In genomic region chrX:121579016-121579760, GRCh38 we compare ENCODE assay signal across 8 cellular contexts.
DNase-seq lines count a peak whose midpoint lies in the region; ATAC-seq and TF ChIP-seq lines count a peak whose summit lies in the region.

No MANE protein-coding gene starts in this region.

- no peaks in the 10 kb centered on the region for H3K79me2 ChIP-seq in OCI-LY7 (ENCODE audit: insufficient read depth, low read depth, low read length)

- TF ChIP-seq CTCF in HEK293 (tag by site-specific recombination; IDR thresholded peaks at IDR 0.05) (no peak), OCI-LY7 (conservative IDR thresholded peaks at IDR 0.05; ENCODE audit: low read length) (peak; percentile 75), upper lobe of left lung (IDR thresholded peaks at IDR 0.05) (peak in 3 of 6 experiments; percentile 17 to 31 (median 28))

- TF ChIP-seq POLR2A in upper lobe of left lung (IDR thresholded peaks at IDR 0.05): no peak

- CTCF ChIA-PET in activated CD4-positive, alpha-beta memory T cell treated with anti-CD3 and anti-CD28 coated beads for 36 hours (lab: Charles Lee): no interaction called here
- CTCF ChIA-PET in activated CD4-positive, alpha-beta memory T cell treated with anti-CD3 and anti-CD28 coated beads, Interleukin-2, amount 10 ng/mL, durations not matched to agents 7 days and 5 days (lab: Charles Lee): no interaction called here
- CTCF ChIA-PET in HEK293 (lab: Yijun Ruan, JAX) (interaction anchor here (0.5 to 1.1 kb wide), 5 partner anchors 16 to 789 kb away, joined by 3 to 4 read pairs (median 3); no protein-coding TSS in a partner anchor), OCI-LY7 (lab: Charles Lee; ENCODE audit: unreplicated experiment) (no interaction called here)

- peaks cover 8% of the 10 kb centered on the region for H3K4me1 Mint-ChIP-seq in activated CD4-positive, alpha-beta memory T cell treated with anti-CD3 and anti-CD28 coated beads for 36 hours (ENCODE audit: low read depth)
- no peaks in the 10 kb centered on the region for H3K4me1 Mint-ChIP-seq in activated CD4-positive, alpha-beta memory T cell treated with anti-CD3 and anti-CD28 coated beads, Interleukin-2, amount 10 ng/mL, durations not matched to agents 7 days and 5 days
- peaks cover 2% of the 10 kb centered on the region for H3K4me1 Mint-ChIP-seq in activated T-helper 2 cell treated with anti-CD3 and anti-CD28 coated beads, Interferon-gamma antibody, Interleukin-2, Interleukin-4, amounts not matched to agents 10 μg/mL and 5 μg/mL and 100 μg/mL, durations not matched to agents 14 hours and 24 hours and 36 hours (ENCODE audit: low read depth)

- no peaks in the 10 kb centered on the region for H3K9me3 ChIP-seq in HEK293 (ENCODE audit: control insufficient read depth, insufficient read depth, low read depth, low read length)
- no peaks in the 10 kb centered on the region for H3K9me3 ChIP-seq in OCI-LY7 (ENCODE audit: low read length)
- no peaks in the 10 kb centered on the region for H3K9me3 ChIP-seq in upper lobe of left lung

- intact Hi-C loops in activated CD4-positive, alpha-beta memory T cell treated with anti-CD3 and anti-CD28 coated beads for 36 hours (cut with micrococcal nuclease): loop anchor here (1.0 kb wide), 2 partner anchors 271 to 789 kb away; no protein-coding TSS in a partner anchor
- intact Hi-C loops in OCI-LY7 (cut with micrococcal nuclease; ENCODE audit: unreplicated experiment): loop anchor here (5.0 kb wide), 1 partner anchor 257 kb away; no protein-coding TSS in a partner anchor
- intact Hi-C loops in activated T-helper 2 cell treated with anti-CD3 and anti-CD28 coated beads, Interferon-gamma antibody, Interleukin-2, Interleukin-4, amounts not matched to agents 10 μg/mL and 5 μg/mL and 100 μg/mL, durations not matched to agents 14 hours and 24 hours and 36 hours (cut with micrococcal nuclease): loop anchor here (5.0 kb wide), 2 partner anchors 272 to 322 kb away; no protein-coding TSS in a partner anchor

- no TSS peak for BruUV-seq in OCI-LY7 (replicated peaks; lab: Mats Ljungman, UMichigan)

- POLR2A ChIA-PET in activated CD4-positive, alpha-beta memory T cell treated with anti-CD3 and anti-CD28 coated beads for 36 hours (lab: Charles Lee): no interaction called here
- POLR2A ChIA-PET in activated CD4-positive, alpha-beta memory T cell treated with anti-CD3 and anti-CD28 coated beads, Interleukin-2, amount 10 ng/mL, durations not matched to agents 7 days and 5 days (lab: Charles Lee): no interaction called here
- POLR2A ChIA-PET in HEK293 (lab: Yijun Ruan, JAX) (no interaction called here), OCI-LY7 (lab: Charles Lee) (no interaction called here)

- ATAC-seq in HG03439 (IDR thresholded peaks at IDR 0.05; ENCODE audit: unreplicated experiment) (no peak), upper lobe of left lung (ENCODE audit: low FRiP score in 2 of 2) (no peak)

- no peaks in the 10 kb centered on the region for H3K36me3 ChIP-seq in HEK293 (ENCODE audit: control insufficient read depth in 2 of 2, insufficient read depth in 1 of 2, low read length in 2 of 2)
- no peaks in the 10 kb centered on the region for H3K36me3 ChIP-seq in OCI-LY7 (ENCODE audit: insufficient read depth, low read length)
- H3K36me3 ChIP-seq in upper lobe of left lung: no peaks in the 10 kb centered on the region

- DNase-seq in activated CD4-positive, alpha-beta memory T cell treated with anti-CD3 and anti-CD28 coated beads for 36 hours: peak; percentile 13
- no peak for DNase-seq in activated CD4-positive, alpha-beta memory T cell treated with anti-CD3 and anti-CD28 coated beads, Interleukin-2, amount 10 ng/mL, durations not matched to agents 7 days and 5 days
- DNase-seq in OCI-LY7 (ENCODE audit: low spot score) (peak; percentile 55), fibroblast of the conjunctiva (ENCODE audit: low read depth) (peak; percentile 21), upper lobe of left lung (no peak)
- DNase-seq in activated T-helper 2 cell treated with anti-CD3 and anti-CD28 coated beads, Interferon-gamma antibody, Interleukin-2, Interleukin-4, amounts not matched to agents 10 μg/mL and 5 μg/mL and 100 μg/mL, durations not matched to agents 14 hours and 24 hours and 36 hours (ENCODE audit: low spot score): no peak

- peaks cover 3% of the 10 kb centered on the region for H3K9me3 Mint-ChIP-seq in activated CD4-positive, alpha-beta memory T cell treated with anti-CD3 and anti-CD28 coated beads for 36 hours
- H3K9me3 Mint-ChIP-seq in activated CD4-positive, alpha-beta memory T cell treated with anti-CD3 and anti-CD28 coated beads, Interleukin-2, amount 10 ng/mL, durations not matched to agents 7 days and 5 days: no peaks in the 10 kb centered on the region
- no peaks in the 10 kb centered on the region for H3K9me3 Mint-ChIP-seq in activated T-helper 2 cell treated with anti-CD3 and anti-CD28 coated beads, Interferon-gamma antibody, Interleukin-2, Interleukin-4, amounts not matched to agents 10 μg/mL and 5 μg/mL and 100 μg/mL, durations not matched to agents 14 hours and 24 hours and 36 hours

- no peak for TF ChIP-seq EP300 in upper lobe of left lung (IDR thresholded peaks at IDR 0.05)

- no peaks in the 10 kb centered on the region for H3K27me3 ChIP-seq in upper lobe of left lung

- no peaks in the 10 kb centered on the region for H4K20me1 ChIP-seq in OCI-LY7 (ENCODE audit: insufficient read depth, low read length)

- H3K27ac Mint-ChIP-seq in activated CD4-positive, alpha-beta memory T cell treated with anti-CD3 and anti-CD28 coated beads for 36 hours: no peak overlapping the region
- no peak overlapping the region for H3K27ac Mint-ChIP-seq in activated CD4-positive, alpha-beta memory T cell treated with anti-CD3 and anti-CD28 coated beads, Interleukin-2, amount 10 ng/mL, durations not matched to agents 7 days and 5 days
- no peak overlapping the region for H3K27ac Mint-ChIP-seq in activated T-helper 2 cell treated with anti-CD3 and anti-CD28 coated beads, Interferon-gamma antibody, Interleukin-2, Interleukin-4, amounts not matched to agents 10 μg/mL and 5 μg/mL and 100 μg/mL, durations not matched to agents 14 hours and 24 hours and 36 hours

- H3K4me3 ChIP-seq in HEK293 (ENCODE audit: low read depth, low read length) (no peak overlapping the region), OCI-LY7 (ENCODE audit: low read depth, low read length, poor library complexity, severe bottlenecking) (no peak overlapping the region), upper lobe of left lung (no peak overlapping the region)

- no peaks in the 10 kb centered on the region for H3K9me2 ChIP-seq in OCI-LY7 (ENCODE audit: insufficient read depth, low read length)

- H3K36me3 Mint-ChIP-seq in activated CD4-positive, alpha-beta memory T cell treated with anti-CD3 and anti-CD28 coated beads for 36 hours: no peaks in the 10 kb centered on the region
- H3K36me3 Mint-ChIP-seq in activated CD4-positive, alpha-beta memory T cell treated with anti-CD3 and anti-CD28 coated beads, Interleukin-2, amount 10 ng/mL, durations not matched to agents 7 days and 5 days (ENCODE audit: low read depth): no peaks in the 10 kb centered on the region
- H3K36me3 Mint-ChIP-seq in activated T-helper 2 cell treated with anti-CD3 and anti-CD28 coated beads, Interferon-gamma antibody, Interleukin-2, Interleukin-4, amounts not matched to agents 10 μg/mL and 5 μg/mL and 100 μg/mL, durations not matched to agents 14 hours and 24 hours and 36 hours (ENCODE audit: low read depth): no peaks in the 10 kb centered on the region

- no peak overlapping the region for H3K4me2 ChIP-seq in OCI-LY7 (ENCODE audit: low read length)

- H3K27me3 Mint-ChIP-seq in activated CD4-positive, alpha-beta memory T cell treated with anti-CD3 and anti-CD28 coated beads for 36 hours: no peaks in the 10 kb centered on the region
- H3K27me3 Mint-ChIP-seq in activated CD4-positive, alpha-beta memory T cell treated with anti-CD3 and anti-CD28 coated beads, Interleukin-2, amount 10 ng/mL, durations not matched to agents 7 days and 5 days: no peaks in the 10 kb centered on the region
- no peaks in the 10 kb centered on the region for H3K27me3 Mint-ChIP-seq in activated T-helper 2 cell treated with anti-CD3 and anti-CD28 coated beads, Interferon-gamma antibody, Interleukin-2, Interleukin-4, amounts not matched to agents 10 μg/mL and 5 μg/mL and 100 μg/mL, durations not matched to agents 14 hours and 24 hours and 36 hours (ENCODE audit: low read depth)

- H3K4me1 ChIP-seq in HEK293 (ENCODE audit: control insufficient read depth, insufficient read depth, low read length) (no peaks in the 10 kb centered on the region), OCI-LY7 (ENCODE audit: insufficient read depth, low read length, poor library complexity, severe bottlenecking) (no peaks in the 10 kb centered on the region), upper lobe of left lung (no peaks in the 10 kb centered on the region)

- H3K4me3 Mint-ChIP-seq in activated CD4-positive, alpha-beta memory T cell treated with anti-CD3 and anti-CD28 coated beads for 36 hours: no peak overlapping the region
- H3K4me3 Mint-ChIP-seq in activated CD4-positive, alpha-beta memory T cell treated with anti-CD3 and anti-CD28 coated beads, Interleukin-2, amount 10 ng/mL, durations not matched to agents 7 days and 5 days: no peak overlapping the region
- H3K4me3 Mint-ChIP-seq in activated T-helper 2 cell treated with anti-CD3 and anti-CD28 coated beads, Interferon-gamma antibody, Interleukin-2, Interleukin-4, amounts not matched to agents 10 μg/mL and 5 μg/mL and 100 μg/mL, durations not matched to agents 14 hours and 24 hours and 36 hours (ENCODE audit: low read depth): no peak overlapping the region

- WGBS in upper lobe of left lung, 2 donors: 21 to 35% methylated on average over 3 of the region's 3 CpGs

- H3K27ac ChIP-seq in HEK293 (ENCODE audit: extremely low read depth, low read depth, low read length): no peak overlapping the region
- no peak overlapping the region for H3K27ac ChIP-seq in OCI-LY7 (ENCODE audit: low read depth, low read length, poor library complexity, severe bottlenecking)
- H3K27ac ChIP-seq in upper lobe of left lung: no peak overlapping the region

- no peak overlapping the region for H2AFZ ChIP-seq in OCI-LY7 (ENCODE audit: low read length)

TF ChIP-seq in HEK293, 187 proteins besides CTCF, POLR2A, EP300 and RAD21 (continues in another document):
- TF ChIP-seq ZSCAN4 (tag by site-specific recombination; IDR thresholded peaks at IDR 0.05): no peak
- TF ChIP-seq ZNF677 (tag by site-specific recombination; IDR thresholded peaks at IDR 0.05): no peak
- peak; percentile 19 for TF ChIP-seq ZNF654 (tag by site-specific recombination; IDR thresholded peaks at IDR 0.05; ENCODE audit: low read depth)

Comparison
In these comparisons a context has a peak if more than half of its experiments do, and no peak if none do; other contexts are left out.
1. DNase-seq: peak in activated CD4-positive, alpha-beta memory T cell treated with anti-CD3 and anti-CD28 coated beads for 36 hours (single experiment), OCI-LY7 (single experiment) and fibroblast of the conjunctiva (single experiment); none in activated CD4-positive, alpha-beta memory T cell treated with anti-CD3 and anti-CD28 coated beads, Interleukin-2, amount 10 ng/mL, durations not matched to agents 7 days and 5 days (single experiment), activated T-helper 2 cell treated with anti-CD3 and anti-CD28 coated beads, Interferon-gamma antibody, Interleukin-2, Interleukin-4, amounts not matched to agents 10 μg/mL and 5 μg/mL and 100 μg/mL, durations not matched to agents 14 hours and 24 hours and 36 hours (single experiment) and upper lobe of left lung (0 of 2).